ENCODE assay signal across 8 cellular contexts in genomic region chr4:110508827-110509446, GRCh38. TPM values are rescaled to one million over a fixed set of nuclear protein-coding genes. Genes with fewer than 3 reads are reported as not detected.
DNase-seq lines count a peak whose midpoint lies in the region; ATAC-seq and TF ChIP-seq lines count a peak whose summit lies in the region.

No MANE protein-coding gene starts in this region.

- H3K4me3 ChIP-seq in WI38 (ENCODE audit: low read depth, low read length): no peak overlapping the region

- intact Hi-C loops in left colon (cut with DNase I, micrococcal nuclease): no loop called here

- peak; percentile 13; the same call in 1 of the 2 replicates for TF ChIP-seq CTCF in WI38 (IDR thresholded peaks at IDR 0.05; ENCODE audit: low read depth, low read length)

- peak; percentile 44 for DNase-seq in CD1c-positive myeloid dendritic cell (ENCODE audit: extremely low spot score)
- peak; percentile 22 for DNase-seq in HPDE6-E6E7 (ENCODE audit: extremely low spot score)
- DNase-seq in left colon: no peak
- no peak for DNase-seq in activated effector memory CD4-positive, alpha-beta T cell treated with anti-CD3 and anti-CD28 coated beads, Interleukin-2, amount 50 U/mL, for 16 hours

- ATAC-seq in left colon: peak; percentile 69
- no peak for ATAC-seq in HG03039 (IDR thresholded peaks at IDR 0.05; ENCODE audit: unreplicated experiment)
- ATAC-seq in GM21825 (IDR thresholded peaks at IDR 0.05; ENCODE audit: unreplicated experiment): no peak
- ATAC-seq in GM21381 (IDR thresholded peaks at IDR 0.05; ENCODE audit: unreplicated experiment): no peak

RNA-seq across cellular contexts. Expression of gene ENPEP, which starts 33.0 kb away (rescaled TPM):
- 1 to 10 TPM; 1.6 to 2.0 TPM for total RNA-seq in left colon

Comparison
In these comparisons a context has a peak if more than half of its experiments do, and no peak if none do; other contexts are left out.
1. DNase-seq: peak in CD1c-positive myeloid dendritic cell (single experiment) and HPDE6-E6E7 (single experiment); none in left colon (0 of 2) and activated effector memory CD4-positive, alpha-beta T cell treated with anti-CD3 and anti-CD28 coated beads, Interleukin-2, amount 50 U/mL, for 16 hours (single experiment).